11 cellular contexts compared by ENCODE assay signal in the genomic region with DNA sequence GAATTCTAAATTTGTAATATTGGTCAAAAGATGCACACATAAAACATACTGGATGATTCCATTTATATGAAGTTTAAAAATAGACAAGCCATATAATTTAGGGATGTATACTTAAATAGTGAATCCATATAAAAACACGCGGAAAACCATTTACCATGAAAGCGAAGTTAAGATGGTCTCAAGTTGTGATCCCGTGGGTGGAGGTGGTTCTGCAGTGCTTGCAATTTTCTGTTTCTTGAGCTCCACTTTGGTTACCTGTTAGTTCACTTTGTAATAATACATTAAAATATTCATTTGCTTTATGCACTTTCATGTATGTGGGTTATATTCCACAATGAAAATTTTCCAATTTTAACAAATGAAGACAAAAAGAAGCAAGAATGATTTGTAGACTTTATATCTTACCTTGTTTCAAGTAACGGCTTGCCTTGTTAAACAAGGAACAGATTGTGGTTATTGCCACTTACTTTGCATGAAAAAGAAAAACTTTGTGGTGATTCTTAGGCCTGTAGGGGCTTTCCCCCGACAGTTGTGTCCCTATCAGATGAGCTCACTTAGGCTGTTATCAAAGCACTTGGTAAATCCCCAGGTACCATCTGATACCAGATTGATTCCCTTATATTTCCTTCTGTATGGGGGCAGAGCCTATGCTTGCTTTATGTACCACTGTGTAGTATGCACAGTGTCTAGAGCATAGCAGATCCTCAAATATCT. TPM values are rescaled to one million over a fixed set of nuclear protein-coding genes. Genes with fewer than 3 reads are reported as not detected.
A peak's percentile ranks its signal among the peaks of the same experiment; 100 is the strongest.
DNase-seq lines count a peak whose midpoint lies in the region; ATAC-seq lines count a peak whose summit lies in the region.
"Had no signal": no experiment of that assay in that cellular context is flagged by ENCODE, and none has a peak within 500 bp of the region (broad histone marks: within the 10 kb centered on the region; RNA-seq: fewer than 3 reads in every experiment).

No MANE protein-coding gene starts in this region.

- H3K27ac ChIP-seq in caudate nucleus (ENCODE audit: low read depth, low read length), result no peak overlapping the region

- peaks cover 5% of the 10 kb centered on the region for H3K27me3 Mint-ChIP-seq in activated CD4-positive, alpha-beta memory T cell treated with anti-CD3 and anti-CD28 coated beads for 36 hours
- peaks cover 15% of the 10 kb centered on the region for H3K27me3 Mint-ChIP-seq in activated CD4-positive, alpha-beta memory T cell treated with anti-CD3 and anti-CD28 coated beads, Interleukin-2, amount 10 ng/mL, durations not matched to agents 7 days and 5 days
- peaks cover 27 to 42% (median 28%) of the 10 kb centered on the region in 3 donors for H3K27me3 Mint-ChIP-seq in naive B cell

- peaks cover 16% of the 10 kb centered on the region for H3K4me1 Mint-ChIP-seq in activated CD4-positive, alpha-beta memory T cell treated with anti-CD3 and anti-CD28 coated beads for 36 hours (ENCODE audit: low read depth)
- peaks cover 11% of the 10 kb centered on the region for H3K4me1 Mint-ChIP-seq in activated CD4-positive, alpha-beta memory T cell treated with anti-CD3 and anti-CD28 coated beads, Interleukin-2, amount 10 ng/mL, durations not matched to agents 7 days and 5 days
- peaks cover 8 to 18% (median 11%) of the 10 kb centered on the region in 3 donors for H3K4me1 Mint-ChIP-seq in naive B cell

- peaks cover 6% of the 10 kb centered on the region for H3K36me3 Mint-ChIP-seq in activated CD4-positive, alpha-beta memory T cell treated with anti-CD3 and anti-CD28 coated beads for 36 hours
- H3K36me3 Mint-ChIP-seq in activated CD4-positive, alpha-beta memory T cell treated with anti-CD3 and anti-CD28 coated beads, Interleukin-2, amount 10 ng/mL, durations not matched to agents 7 days and 5 days (ENCODE audit: low read depth), result no peaks in the 10 kb centered on the region
- H3K36me3 Mint-ChIP-seq in naive B cell, result peaks cover 9 to 11% of the 10 kb centered on the region in 2 donors

- H3K4me3 Mint-ChIP-seq in activated CD4-positive, alpha-beta memory T cell treated with anti-CD3 and anti-CD28 coated beads for 36 hours, result no peak overlapping the region
- H3K4me3 Mint-ChIP-seq in activated CD4-positive, alpha-beta memory T cell treated with anti-CD3 and anti-CD28 coated beads, Interleukin-2, amount 10 ng/mL, durations not matched to agents 7 days and 5 days, result no peak overlapping the region
- peak overlapping the region in 2 of 8 donors; percentile 31 to 37 for H3K4me3 Mint-ChIP-seq in naive B cell

- CTCF ChIA-PET in activated CD4-positive, alpha-beta memory T cell treated with anti-CD3 and anti-CD28 coated beads for 36 hours (lab: Charles Lee), result interaction anchor here (0.8 to 1.0 kb wide), 2 partner anchors 46 to 197 kb away, joined by 3 to 5 read pairs; no protein-coding TSS in a partner anchor
- CTCF ChIA-PET in activated CD4-positive, alpha-beta memory T cell treated with anti-CD3 and anti-CD28 coated beads, Interleukin-2, amount 10 ng/mL, durations not matched to agents 7 days and 5 days (lab: Charles Lee), result interaction anchor here (1.0 kb wide), 1 partner anchor 32 kb away, joined by 3 read pairs; a partner anchor contains a TSS

- no peaks in the 10 kb centered on the region for H3K9me3 Mint-ChIP-seq in activated CD4-positive, alpha-beta memory T cell treated with anti-CD3 and anti-CD28 coated beads for 36 hours
- H3K9me3 Mint-ChIP-seq in activated CD4-positive, alpha-beta memory T cell treated with anti-CD3 and anti-CD28 coated beads, Interleukin-2, amount 10 ng/mL, durations not matched to agents 7 days and 5 days, result no peaks in the 10 kb centered on the region
- no peaks in the 10 kb centered on the region for H3K9me3 Mint-ChIP-seq in naive B cell

- POLR2A ChIA-PET in activated CD4-positive, alpha-beta memory T cell treated with anti-CD3 and anti-CD28 coated beads for 36 hours (lab: Charles Lee), result no interaction called here
- POLR2A ChIA-PET in activated CD4-positive, alpha-beta memory T cell treated with anti-CD3 and anti-CD28 coated beads, Interleukin-2, amount 10 ng/mL, durations not matched to agents 7 days and 5 days (lab: Charles Lee), result no interaction called here

- no peak overlapping the region for H3K27ac Mint-ChIP-seq in activated CD4-positive, alpha-beta memory T cell treated with anti-CD3 and anti-CD28 coated beads for 36 hours
- no peak overlapping the region for H3K27ac Mint-ChIP-seq in activated CD4-positive, alpha-beta memory T cell treated with anti-CD3 and anti-CD28 coated beads, Interleukin-2, amount 10 ng/mL, durations not matched to agents 7 days and 5 days
- H3K27ac Mint-ChIP-seq in naive B cell, result peak overlapping the region in 2 of 6 donors; percentile 71 to 87

- intact Hi-C loops in activated CD4-positive, alpha-beta memory T cell treated with anti-CD3 and anti-CD28 coated beads for 36 hours (cut with micrococcal nuclease), result loop anchor here (1.0 kb wide), 1 partner anchor 32 kb away; a partner anchor contains a TSS

- peak; percentile 38 for DNase-seq in activated CD4-positive, alpha-beta memory T cell treated with anti-CD3 and anti-CD28 coated beads for 36 hours
- DNase-seq in activated CD4-positive, alpha-beta memory T cell treated with anti-CD3 and anti-CD28 coated beads, Interleukin-2, amount 10 ng/mL, durations not matched to agents 7 days and 5 days, result no peak
- DNase-seq in naive B cell, result peak; percentile 68
- no peak for DNase-seq in caudate nucleus (lab: John Stamatoyannopoulos, UW)
- no peak for DNase-seq in NCI-H146 treated with DMSO at 0.1 percent for 48 hours (lab: John Stamatoyannopoulos, UW; ENCODE audit: unreplicated experiment)
- DNase-seq in epidermal melanocyte (ENCODE audit: insufficient read length, low spot score), result no peak
- DNase-seq: ACHN, mesenchymal stem cell had no signal

- ATAC-seq in GM21723 (IDR thresholded peaks at IDR 0.05; ENCODE audit: unreplicated experiment) (peak; percentile 100), HG03469 (IDR thresholded peaks at IDR 0.05; ENCODE audit: unreplicated experiment) (peak; percentile 100), naive B cell (ENCODE audit: low read depth in 2 of 2) (peak; percentile 98 to 99)

RNA-seq across cellular contexts. Expression of a gene that starts 12.2 kb away (rescaled TPM):
- not detected for total RNA-seq in activated CD4-positive, alpha-beta memory T cell treated with anti-CD3 and anti-CD28 coated beads for 36 hours
- not detected for total RNA-seq in activated CD4-positive, alpha-beta memory T cell treated with anti-CD3 and anti-CD28 coated beads, Interleukin-2, amount 10 ng/mL, durations not matched to agents 7 days and 5 days
- not detected for polyA plus RNA-seq in naive B cell (ENCODE audit: low read depth in 6 of 6)
- total RNA-seq: epithelial cell of proximal tubule had no signal

RNA-seq across cellular contexts. Expression of a gene that starts 32.6 kb away (rescaled TPM):
- 10 to 100 TPM; 15.5 to 17.3 TPM for total RNA-seq in activated CD4-positive, alpha-beta memory T cell treated with anti-CD3 and anti-CD28 coated beads for 36 hours
- total RNA-seq in activated CD4-positive, alpha-beta memory T cell treated with anti-CD3 and anti-CD28 coated beads, Interleukin-2, amount 10 ng/mL, durations not matched to agents 7 days and 5 days, result 10 to 100 TPM; 17.0 to 19.3 TPM
- polyA plus RNA-seq in naive B cell (ENCODE audit: low read depth in 6 of 6), result 1 to 10 TPM; 3.1 to 8.1 (median 6.7) TPM

RNA-seq across cellular contexts. Expression of a gene that starts 58.4 kb away (rescaled TPM):
- not detected for total RNA-seq in activated CD4-positive, alpha-beta memory T cell treated with anti-CD3 and anti-CD28 coated beads for 36 hours
- total RNA-seq in activated CD4-positive, alpha-beta memory T cell treated with anti-CD3 and anti-CD28 coated beads, Interleukin-2, amount 10 ng/mL, durations not matched to agents 7 days and 5 days, result not detected
- polyA plus RNA-seq in naive B cell (ENCODE audit: low read depth in 6 of 6), result not detected
- total RNA-seq: epithelial cell of proximal tubule had no signal

Comparison
In these comparisons a context has a peak if more than half of its experiments do, and no peak if none do; other contexts are left out.
1. DNase-seq: peak in activated CD4-positive, alpha-beta memory T cell treated with anti-CD3 and anti-CD28 coated beads for 36 hours (single experiment) and naive B cell (single experiment); none in activated CD4-positive, alpha-beta memory T cell treated with anti-CD3 and anti-CD28 coated beads, Interleukin-2, amount 10 ng/mL, durations not matched to agents 7 days and 5 days (single experiment), caudate nucleus (0 of 61), NCI-H146 treated with DMSO at 0.1 percent for 48 hours (single experiment) and epidermal melanocyte (single experiment).
2. Peak in every context shown above with its lines, with median percentiles within 50 percentile points of each other: ATAC-seq.